In the genomic region with DNA sequence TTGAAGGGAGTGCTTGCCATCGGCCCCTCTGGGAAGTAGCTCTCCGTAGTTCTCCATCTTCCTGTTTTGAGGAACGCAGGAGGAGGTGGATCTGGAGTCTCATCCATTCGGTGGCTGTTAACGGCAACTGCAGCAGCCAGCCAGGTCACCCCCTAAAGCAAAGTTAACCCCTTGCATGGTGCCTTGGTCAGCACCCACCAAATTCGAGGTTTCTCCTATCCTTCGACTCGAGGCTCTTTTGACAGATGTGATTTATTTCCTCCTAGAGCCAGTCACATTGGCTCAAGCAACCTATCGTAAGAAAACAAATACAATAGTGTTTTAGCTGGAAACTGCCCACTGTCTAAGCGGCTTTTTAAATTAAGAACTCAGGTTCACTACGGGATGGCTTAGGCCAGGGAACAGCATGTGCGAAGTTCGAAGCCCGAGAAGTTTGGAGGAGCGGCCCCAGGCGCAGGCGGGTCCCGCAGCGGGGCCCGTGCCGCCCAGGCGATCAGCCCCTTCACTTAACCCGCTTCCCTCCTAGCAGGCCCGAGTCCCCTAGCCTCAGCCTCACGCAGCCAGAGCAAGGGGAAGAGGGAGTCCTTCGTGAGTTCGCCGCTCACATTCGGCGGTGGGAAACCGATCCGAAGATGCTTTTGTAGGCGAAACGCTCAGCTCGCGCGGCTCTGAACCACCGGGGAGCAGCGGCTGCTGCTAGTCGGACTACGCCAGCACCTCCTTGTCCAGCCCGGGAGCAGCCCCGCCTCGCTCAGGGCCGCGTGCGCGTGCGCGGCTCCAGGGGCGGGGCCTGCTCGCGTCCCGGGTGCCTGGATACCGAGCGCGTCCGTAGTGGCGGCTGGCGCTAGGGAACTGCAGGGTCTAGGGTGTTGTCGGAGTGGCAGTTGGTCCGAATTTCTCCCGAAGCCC, we compare ENCODE assay signal across 8 cellular contexts. TPM values are rescaled to one million over a fixed set of nuclear protein-coding genes. Genes with fewer than 3 reads are reported as not detected.
DNase-seq lines count a peak whose midpoint lies in the region; ATAC-seq, FAIRE-seq and TF ChIP-seq lines count a peak whose summit lies in the region.

A gene (plus strand): TSS at position 797 of the 909 bp plus-strand sequence. CDS start 289 bp downstream, outside the sequence.

- H3K9me3 Mint-ChIP-seq in Calu3 (ENCODE audit: low read depth, unreplicated experiment) = no peaks in the 10 kb centered on the region

- no peaks in the 10 kb centered on the region for H3K27me3 Mint-ChIP-seq in Calu3 (ENCODE audit: unreplicated experiment)

- FAIRE-seq in HTR-8/SVneo (lab: Jason Lieb, UNC) = peak; percentile 98

- no peak within 1 kb of the TSS for H2AFZ ChIP-seq in OCI-LY1 (ENCODE audit: low read length)

- H3K79me2 ChIP-seq in OCI-LY1 (ENCODE audit: insufficient read depth, low read length) = no peaks in the 10 kb centered on the region

- H3K4me3 Mint-ChIP-seq in Calu3 (ENCODE audit: low read depth, unreplicated experiment) = peak within 1 kb of the TSS; percentile 87

- peaks cover 18% of the 10 kb centered on the region for H3K36me3 ChIP-seq in OCI-LY1 (ENCODE audit: insufficient read depth, low read length)

- DNase-seq in Calu3 = peak; percentile 91
- peak; percentile 99 for DNase-seq in HTR-8/SVneo (ENCODE audit: insufficient read length, low spot score)
- DNase-seq in activated T-cell treated with anti-CD3 and anti-CD28 coated beads for 24 hours (ENCODE audit: low read depth) = peak; percentile 74
- peak; percentile 88 for DNase-seq in epithelial cell of esophagus (ENCODE audit: low read depth)
- peak; percentile 71 to 74 for DNase-seq in stimulated activated CD8-positive, alpha-beta memory T cell treated with anti-CD3 and anti-CD28 coated beads, Interleukin-2, amount 100 ng/mL, for 48 hours (ENCODE audit: low read depth in 2 of 2)

- H3K27me3 ChIP-seq in OCI-LY1 (ENCODE audit: insufficient read depth, low read length) = peaks cover 4% of the 10 kb centered on the region; the same call in 1 of the 2 replicates
- H3K27me3 ChIP-seq in mononuclear cell (ENCODE audit: insufficient read depth, low read length) = no peaks in the 10 kb centered on the region

- H3K27ac ChIP-seq in OCI-LY1 (ENCODE audit: low read depth, low read length, poor library complexity, severe bottlenecking) = no peak within 1 kb of the TSS

- H3K4me1 ChIP-seq in OCI-LY1 (ENCODE audit: insufficient read depth, low read length, severe bottlenecking) (peaks cover 20% of the 10 kb centered on the region), mononuclear cell (ENCODE audit: insufficient read depth, low read length) (peaks cover 50% of the 10 kb centered on the region)

- H3K9me3 ChIP-seq in OCI-LY1 (ENCODE audit: low read length) = no peaks in the 10 kb centered on the region
- H3K9me3 ChIP-seq in mononuclear cell (ENCODE audit: low read depth, low read length) = no peaks in the 10 kb centered on the region

- peak; percentile 99 for ATAC-seq in GM21423 (IDR thresholded peaks at IDR 0.05; ENCODE audit: unreplicated experiment)

- H3K4me1 Mint-ChIP-seq in Calu3 (ENCODE audit: low read depth, unreplicated experiment) = no peaks in the 10 kb centered on the region

- intact Hi-C loops in Calu3 (cut with micrococcal nuclease; ENCODE audit: unreplicated experiment) = no loop called here

- H3K4me3 ChIP-seq in OCI-LY1 (ENCODE audit: low read depth, low read length, poor library complexity, severe bottlenecking) (peak within 1 kb of the TSS; percentile 65), epithelial cell of esophagus (ENCODE audit: low read length) (peak within 1 kb of the TSS; percentile 56), mononuclear cell (ENCODE audit: low read length) (peak within 1 kb of the TSS; percentile 56)

- H3K9ac ChIP-seq in OCI-LY1 (ENCODE audit: low read length) = peak within 1 kb of the TSS; percentile 54; the same call in 1 of the 2 replicates

- peak within 1 kb of the TSS; percentile 86 for H3K4me2 ChIP-seq in OCI-LY1 (ENCODE audit: low read length)

- BruUV-seq in Calu3 (replicated peaks; lab: Mats Ljungman, UMichigan) = no TSS peak

- peak within 1 kb of the TSS; percentile 38 for H3K27ac Mint-ChIP-seq in Calu3 (ENCODE audit: unreplicated experiment)

- no peaks in the 10 kb centered on the region for H4K20me1 ChIP-seq in OCI-LY1 (ENCODE audit: insufficient read depth, low read length)

- H3K9me2 ChIP-seq in OCI-LY1 (ENCODE audit: low read depth, low read length) = no peaks in the 10 kb centered on the region

- CTCF ChIA-PET in Calu3 (lab: Charles Lee) = interaction anchor here (0.7 to 1.6 kb wide), 3 partner anchors 26 to 186 kb away, joined by 3 to 6 read pairs (median 3); no protein-coding TSS in a partner anchor

- H3K36me3 Mint-ChIP-seq in Calu3 (ENCODE audit: insufficient read depth, unreplicated experiment) = peaks cover 15% of the 10 kb centered on the region

- TF ChIP-seq CTCF in Calu3 (IDR thresholded peaks at IDR 0.05; ENCODE audit: unreplicated experiment) (no peak), OCI-LY1 (IDR thresholded peaks at IDR 0.05; ENCODE audit: low read length) (no peak), epithelial cell of esophagus (IDR thresholded peaks at IDR 0.05; ENCODE audit: insufficient read depth, low read depth, low read length, missing control alignments) (no peak)

- H3F3A ChIP-seq in OCI-LY1 (ENCODE audit: insufficient read depth, low read length) = no peaks in the 10 kb centered on the region

RNA-seq across cellular contexts. Expression of the gene that starts here (rescaled TPM):
- total RNA-seq in Calu3 (2022) (0.40 TPM in 1 of 2 replicates, not detected in the other), mononuclear cell (0.42 TPM)

Comparison
In these comparisons a context has a peak if more than half of its experiments do, and no peak if none do; other contexts are left out.
1. Peak in DNase-seq in Calu3; RNA of the gene not detected or under 1 TPM.